25 cellular contexts compared by ENCODE assay signal in the genomic region with DNA sequence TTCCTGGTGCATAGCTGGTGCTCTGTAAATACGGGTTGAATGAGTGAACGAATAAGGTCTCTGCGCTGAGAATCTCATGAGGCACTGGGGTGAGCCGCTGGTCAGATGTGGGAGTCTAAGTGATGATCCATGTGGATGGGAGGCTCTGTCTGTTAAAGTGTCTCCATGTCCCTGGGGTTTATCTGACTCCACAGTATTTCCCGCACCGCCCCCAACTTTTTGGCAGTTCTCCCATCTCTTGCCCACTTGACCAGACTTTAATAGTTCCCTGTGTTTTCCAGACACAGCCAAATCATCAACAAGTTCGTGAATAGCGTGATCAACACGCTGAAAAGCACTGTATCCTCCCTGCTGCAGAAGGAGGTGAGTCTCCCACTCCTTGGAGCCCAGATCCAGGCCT. TPM values are rescaled to one million over a fixed set of nuclear protein-coding genes. Genes with fewer than 3 reads are reported as not detected.
DNase-seq lines count a peak whose midpoint lies in the region; ATAC-seq, FAIRE-seq and TF ChIP-seq lines count a peak whose summit lies in the region.
"Had no signal": no experiment of that assay in that cellular context is flagged by ENCODE, and none has a peak within 500 bp of the region (broad histone marks: within the 10 kb centered on the region; RNA-seq: fewer than 3 reads in every experiment).

No MANE protein-coding gene starts in this region.

- no peak for TF ChIP-seq RAD21 in HepG2 (CRISPR knock-in tag; IDR thresholded peaks at IDR 0.05)

- H3K9me3 Mint-ChIP-seq in stimulated activated naive CD8-positive, alpha-beta T cell treated with anti-CD3 and anti-CD28 coated beads, Interleukin-15, amount 100 ng/mL, for 72 hours = no peaks in the 10 kb centered on the region
- H3K9me3 Mint-ChIP-seq: CD4-positive, alpha-beta memory T cell; T-cell had no signal

- peaks cover 8% of the 10 kb centered on the region for H3K4me1 ChIP-seq in HepG2 (ENCODE audit: insufficient read depth, low read length)
- no peaks in the 10 kb centered on the region for H3K4me1 ChIP-seq in right lobe of liver
- H3K4me1 ChIP-seq in thyroid gland = peaks cover 17 to 23% of the 10 kb centered on the region in 2 donors

- no TSS peak for BruUV-seq in HepG2 (replicated peaks; lab: Mats Ljungman, UMichigan)

- DNase-seq in HepG2 (ENCODE audit: low spot score) = no peak
- DNase-seq in right lobe of liver = no peak
- peak; percentile 21 for DNase-seq in NCI-H1105 (lab: John Stamatoyannopoulos, UW)
- peak; percentile 39 for DNase-seq in kidney glomerular epithelial cell (lab: John Stamatoyannopoulos, UW)
- DNase-seq in thyroid gland = peak; percentile 56 to 65
- DNase-seq in activated naive CD4-positive, alpha-beta T cell treated with anti-CD3 and anti-CD28 coated beads, Interleukin-2, amount 50 U/mL, for 16 hours = no peak
- no peak for DNase-seq in stimulated activated CD4-positive, alpha-beta T cell treated with anti-CD3 and anti-CD28 coated beads, Interleukin-2, amount 100 ng/mL, for 24 hours
- no peak for DNase-seq in stimulated activated naive CD8-positive, alpha-beta T cell treated with anti-CD3 and anti-CD28 coated beads, Interleukin-15, amount 100 ng/mL, for 72 hours
- DNase-seq: AML-193; C1 segment of cervical spinal cord; CD4-positive, alpha-beta memory T cell; GM23248; HCEC 1CT; NCI-H1048; NCI-H146; NCI-H1930; NCI-H2107; NCI-H446; NCI-H774; RPMI8226; SHP77; T-cell had no signal

- H3K79me2 ChIP-seq in HepG2 (ENCODE audit: insufficient read depth, low read length) = no peaks in the 10 kb centered on the region

- no peak overlapping the region for H3K27ac ChIP-seq in HepG2 (ENCODE audit: extremely low read length, insufficient read depth, low read length)
- H3K27ac ChIP-seq in right lobe of liver = no peak overlapping the region
- peak overlapping the region; percentile 48 to 76 (median 68) for H3K27ac ChIP-seq in thyroid gland
- H3K27ac ChIP-seq: GM23248, HL-60 had no signal

- CTCF ChIA-PET in HepG2 (lab: Yijun Ruan, JAX; ENCODE audit: low intra/inter-chr PET ratio, low total read pairs) = no interaction called here

- intact Hi-C loops in HepG2 (cut with micrococcal nuclease; ENCODE audit: unreplicated experiment) = no loop called here
- intact Hi-C loops in right lobe of liver (cut with DNase I) = no loop called here
- intact Hi-C loops in thyroid gland (cut with DNase I) = no loop called here

- H3K27ac Mint-ChIP-seq in stimulated activated naive CD8-positive, alpha-beta T cell treated with anti-CD3 and anti-CD28 coated beads, Interleukin-15, amount 100 ng/mL, for 72 hours = no peak overlapping the region
- H3K27ac Mint-ChIP-seq: CD4-positive, alpha-beta memory T cell; T-cell had no signal

- no peak for TF ChIP-seq POLR2A in HepG2 (IDR thresholded peaks at IDR 0.05; ENCODE audit: insufficient read depth in 1 of 2, low read depth in 2 of 2, low read length in 2 of 2)
- TF ChIP-seq POLR2A in right lobe of liver (IDR thresholded peaks at IDR 0.05) = no peak
- TF ChIP-seq POLR2A in thyroid gland (IDR thresholded peaks at IDR 0.05) = no peak

- TF ChIP-seq EP300 in HepG2 (IDR thresholded peaks at IDR 0.05; ENCODE audit: low read depth in 2 of 2, low read length in 2 of 2) (no peak), HepG2 (CRISPR knock-in tag; IDR thresholded peaks at IDR 0.05; ENCODE audit: borderline replicate concordance) (no peak)

- H2AFZ ChIP-seq in HepG2 (ENCODE audit: low read length) = no peak overlapping the region
- H2AFZ ChIP-seq: GM23248 had no signal

- in situ Hi-C loops in HepG2 (cut with HindIII; ENCODE audit: extremely low pct_ligation_motif_present, low pct_unique_long_range_greater_than_20kb) = no loop called here

- no peak overlapping the region for H3K4me3 ChIP-seq in HepG2 (replicated peaks in 1 of 3; ENCODE audit: insufficient read depth in 1 of 3, low read depth in 2 of 3, low read length in 3 of 3)
- H3K4me3 ChIP-seq in right lobe of liver = no peak overlapping the region
- H3K4me3 ChIP-seq in thyroid gland (replicated peaks in 1 of 3) = no peak overlapping the region
- H3K4me3 ChIP-seq: GM23248 had no signal

- H3K27me3 Mint-ChIP-seq in stimulated activated naive CD8-positive, alpha-beta T cell treated with anti-CD3 and anti-CD28 coated beads, Interleukin-15, amount 100 ng/mL, for 72 hours = no peaks in the 10 kb centered on the region
- H3K27me3 Mint-ChIP-seq: T-cell had no signal

- no peak overlapping the region for H3K9ac ChIP-seq in HepG2 (ENCODE audit: insufficient read depth, low read depth, low read length)
- H3K9ac ChIP-seq: GM23248 had no signal

- TF ChIP-seq CTCF in HepG2 (CRISPR knock-in tag; IDR thresholded peaks at IDR 0.05) = no peak
- TF ChIP-seq CTCF in right lobe of liver (IDR thresholded peaks at IDR 0.05) = no peak
- no peak for TF ChIP-seq CTCF in thyroid gland (IDR thresholded peaks at IDR 0.05)

- H4K20me1 ChIP-seq in HepG2 (ENCODE audit: insufficient read depth, low read length) = no peaks in the 10 kb centered on the region

- POLR2A ChIA-PET in HepG2 (lab: Yijun Ruan, JAX) = no interaction called here

- peaks cover 2 to 22% of the 10 kb centered on the region in 2 experiments; a peak in 2 of 5 replicates for H3K27me3 ChIP-seq in HepG2 (ENCODE audit: control insufficient read depth in 1 of 2, insufficient read depth in 2 of 2, low read length in 2 of 2)
- H3K27me3 ChIP-seq in right lobe of liver = no peaks in the 10 kb centered on the region
- no peaks in the 10 kb centered on the region for H3K27me3 ChIP-seq in thyroid gland

- no peak for FAIRE-seq in HepG2 (lab: Jason Lieb, UNC)
- FAIRE-seq: A204.1 had no signal

- H3K4me1 Mint-ChIP-seq in stimulated activated naive CD8-positive, alpha-beta T cell treated with anti-CD3 and anti-CD28 coated beads, Interleukin-15, amount 100 ng/mL, for 72 hours = no peaks in the 10 kb centered on the region
- H3K4me1 Mint-ChIP-seq: CD4-positive, alpha-beta memory T cell; T-cell had no signal

- no peaks in the 10 kb centered on the region for H3K36me3 ChIP-seq in HepG2 (replicated peaks in 1 of 2; ENCODE audit: control insufficient read depth in 1 of 2, insufficient read depth in 2 of 2, low read length in 2 of 2)
- H3K36me3 ChIP-seq in right lobe of liver = no peaks in the 10 kb centered on the region
- H3K36me3 ChIP-seq in thyroid gland = no peaks in the 10 kb centered on the region

- H3K9me3 ChIP-seq in HepG2 (ENCODE audit: low read length) (no peaks in the 10 kb centered on the region), right lobe of liver (no peaks in the 10 kb centered on the region), thyroid gland (no peaks in the 10 kb centered on the region)

- no peak for ATAC-seq in HepG2
- no peak for ATAC-seq in right lobe of liver
- no peak for ATAC-seq in stimulated activated naive CD8-positive, alpha-beta T cell treated with anti-CD3 and anti-CD28 coated beads, Interleukin-15, amount 100 ng/mL, for 72 hours
- ATAC-seq: T-cell had no signal

- H3K4me3 Mint-ChIP-seq in stimulated activated naive CD8-positive, alpha-beta T cell treated with anti-CD3 and anti-CD28 coated beads, Interleukin-15, amount 100 ng/mL, for 72 hours = no peak overlapping the region
- H3K4me3 Mint-ChIP-seq: CD4-positive, alpha-beta memory T cell; T-cell had no signal

- 54% methylated on average over 9 of the region's 9 CpGs for WGBS in HepG2 (ENCODE audit: low lambda C conversion rate)
- 89% methylated on average over 3 of the region's 9 CpGs for WGBS in right lobe of liver (ENCODE audit: insufficient coverage, low coverage, low lambda C conversion rate, missing lambda C conversion rate)
- 52 to 58% methylated on average over 9 of the region's 9 CpGs for WGBS in thyroid gland, 2 donors

- H3K4me2 ChIP-seq in HepG2 (ENCODE audit: low read depth, low read length) = no peak overlapping the region

RNA-seq across cellular contexts. Expression of a gene that starts 9.9 kb away (rescaled TPM):
- total RNA-seq in HepG2 (2016; rRNA removed; fragmentation: Illumina TruSeq; extraction: Trizol) (not detected in 2 replicates), right lobe of liver (not detected), thyroid gland (not detected)
- not detected in 2 replicates for total RNA-seq in HepG2 (2016; cell fraction: cytosol; rRNA removed; fragmentation: Illumina TruSeq; extraction: Trizol; ENCODE audit: low read depth)
- total RNA-seq in HepG2 (2016; cell fraction: insoluble cytoplasmic fraction; rRNA removed; fragmentation: Illumina TruSeq; extraction: Trizol) = not detected in 2 replicates
- not detected in 2 replicates for total RNA-seq in HepG2 (2016; cell fraction: membrane; rRNA removed; fragmentation: Illumina TruSeq; extraction: Trizol)
- total RNA-seq in HepG2 (2016; cell fraction: nucleus; rRNA removed; fragmentation: Illumina TruSeq; extraction: Trizol) = not detected in 2 replicates
- not detected in 2 replicates for polyA plus RNA-seq in HepG2 (2011; rRNA removed)
- polyA plus RNA-seq in HepG2 (2011; cell fraction: cytosol; rRNA removed) = not detected in 2 replicates
- not detected in 2 replicates for polyA plus RNA-seq in HepG2 (2011; cell fraction: nucleus; rRNA removed)
- not detected in 2 replicates for polyA plus RNA-seq in HepG2 (2012)
- not detected in 2 replicates for polyA plus RNA-seq in HepG2 (2016; cell fraction: cytosol; fragmentation: Illumina TruSeq; extraction: Trizol; ENCODE audit: low read depth)
- polyA plus RNA-seq in HepG2 (2016; cell fraction: insoluble cytoplasmic fraction; fragmentation: Illumina TruSeq; extraction: Trizol; ENCODE audit: low read depth) = not detected in 2 replicates
- polyA plus RNA-seq in HepG2 (2016; cell fraction: membrane; fragmentation: Illumina TruSeq; extraction: Trizol; ENCODE audit: low read depth) = not detected in 2 replicates
- polyA plus RNA-seq in HepG2 (2016; cell fraction: nucleus; fragmentation: Illumina TruSeq; extraction: Trizol; ENCODE audit: insufficient read depth, low read depth) = not detected in 2 replicates
- polyA minus RNA-seq in HepG2 (2011; rRNA and poly(A)+ RNA removed; ENCODE audit: low replicate concordance) = not detected in 2 replicates
- not detected in 2 replicates for polyA minus RNA-seq in HepG2 (2011; cell fraction: cytosol; rRNA and poly(A)+ RNA removed)
- polyA minus RNA-seq in HepG2 (2011; cell fraction: nucleus; rRNA and poly(A)+ RNA removed) = not detected in 2 replicates
- total RNA-seq: CD4-positive, alpha-beta memory T cell; GM23248; SK-MEL-5; T-cell had no signal
- polyA plus RNA-seq: CD4-positive, alpha-beta memory T cell; GM23248 had no signal

RNA-seq across cellular contexts. Expression of a gene that starts 39.3 kb away (rescaled TPM):
- total RNA-seq in HepG2 (2016; rRNA removed; fragmentation: Illumina TruSeq; extraction: Trizol) (not detected in 2 replicates), right lobe of liver (not detected), thyroid gland (not detected)
- total RNA-seq in HepG2 (2016; cell fraction: cytosol; rRNA removed; fragmentation: Illumina TruSeq; extraction: Trizol; ENCODE audit: low read depth) = not detected in 2 replicates
- not detected in 2 replicates for total RNA-seq in HepG2 (2016; cell fraction: insoluble cytoplasmic fraction; rRNA removed; fragmentation: Illumina TruSeq; extraction: Trizol)
- total RNA-seq in HepG2 (2016; cell fraction: membrane; rRNA removed; fragmentation: Illumina TruSeq; extraction: Trizol) = not detected in 2 replicates
- total RNA-seq in HepG2 (2016; cell fraction: nucleus; rRNA removed; fragmentation: Illumina TruSeq; extraction: Trizol) = not detected in 2 replicates
- not detected in 2 replicates for polyA plus RNA-seq in HepG2 (2011; rRNA removed)
- not detected in 2 replicates for polyA plus RNA-seq in HepG2 (2011; cell fraction: cytosol; rRNA removed)
- not detected in 2 replicates for polyA plus RNA-seq in HepG2 (2011; cell fraction: nucleus; rRNA removed)
- polyA plus RNA-seq in HepG2 (2012) = not detected in 2 replicates
- polyA plus RNA-seq in HepG2 (2016; cell fraction: cytosol; fragmentation: Illumina TruSeq; extraction: Trizol; ENCODE audit: low read depth) = not detected in 2 replicates
- not detected in 2 replicates for polyA plus RNA-seq in HepG2 (2016; cell fraction: insoluble cytoplasmic fraction; fragmentation: Illumina TruSeq; extraction: Trizol; ENCODE audit: low read depth)
- polyA plus RNA-seq in HepG2 (2016; cell fraction: membrane; fragmentation: Illumina TruSeq; extraction: Trizol; ENCODE audit: low read depth) = not detected in 2 replicates
- not detected in 2 replicates for polyA plus RNA-seq in HepG2 (2016; cell fraction: nucleus; fragmentation: Illumina TruSeq; extraction: Trizol; ENCODE audit: insufficient read depth, low read depth)
- polyA minus RNA-seq in HepG2 (2011; rRNA and poly(A)+ RNA removed; ENCODE audit: low replicate concordance) = not detected in 2 replicates
- not detected in 2 replicates for polyA minus RNA-seq in HepG2 (2011; cell fraction: cytosol; rRNA and poly(A)+ RNA removed)
- not detected in 2 replicates for polyA minus RNA-seq in HepG2 (2011; cell fraction: nucleus; rRNA and poly(A)+ RNA removed)
- total RNA-seq: CD4-positive, alpha-beta memory T cell; GM23248; SK-MEL-5; T-cell had no signal
- polyA plus RNA-seq: CD4-positive, alpha-beta memory T cell; GM23248 had no signal

RNA-seq across cellular contexts. Expression of a gene that starts 57.9 kb away (rescaled TPM):
- total RNA-seq in HepG2 (2016; rRNA removed; fragmentation: Illumina TruSeq; extraction: Trizol) = not detected in 2 replicates
- total RNA-seq in HepG2 (2016; cell fraction: cytosol; rRNA removed; fragmentation: Illumina TruSeq; extraction: Trizol; ENCODE audit: low read depth) = not detected in 2 replicates
- total RNA-seq in HepG2 (2016; cell fraction: insoluble cytoplasmic fraction; rRNA removed; fragmentation: Illumina TruSeq; extraction: Trizol) = not detected in 2 replicates
- total RNA-seq in HepG2 (2016; cell fraction: membrane; rRNA removed; fragmentation: Illumina TruSeq; extraction: Trizol) = not detected in 2 replicates
- total RNA-seq in HepG2 (2016; cell fraction: nucleus; rRNA removed; fragmentation: Illumina TruSeq; extraction: Trizol) = not detected in 2 replicates
- polyA plus RNA-seq in HepG2 (2011; rRNA removed) = not detected in 2 replicates
- polyA plus RNA-seq in HepG2 (2011; cell fraction: cytosol; rRNA removed) = not detected in 2 replicates
- not detected in 2 replicates for polyA plus RNA-seq in HepG2 (2011; cell fraction: nucleus; rRNA removed)
- not detected in 2 replicates for polyA plus RNA-seq in HepG2 (2012)
- not detected in 2 replicates for polyA plus RNA-seq in HepG2 (2016; cell fraction: cytosol; fragmentation: Illumina TruSeq; extraction: Trizol; ENCODE audit: low read depth)
- not detected in 2 replicates for polyA plus RNA-seq in HepG2 (2016; cell fraction: insoluble cytoplasmic fraction; fragmentation: Illumina TruSeq; extraction: Trizol; ENCODE audit: low read depth)
- polyA plus RNA-seq in HepG2 (2016; cell fraction: membrane; fragmentation: Illumina TruSeq; extraction: Trizol; ENCODE audit: low read depth) = not detected in 2 replicates
- polyA plus RNA-seq in HepG2 (2016; cell fraction: nucleus; fragmentation: Illumina TruSeq; extraction: Trizol; ENCODE audit: insufficient read depth, low read depth) = not detected in 2 replicates
- polyA minus RNA-seq in HepG2 (2011; rRNA and poly(A)+ RNA removed; ENCODE audit: low replicate concordance) = not detected in 2 replicates
- not detected in 2 replicates for polyA minus RNA-seq in HepG2 (2011; cell fraction: cytosol; rRNA and poly(A)+ RNA removed)
- not detected in 2 replicates for polyA minus RNA-seq in HepG2 (2011; cell fraction: nucleus; rRNA and poly(A)+ RNA removed)
- total RNA-seq in right lobe of liver = not detected
- not detected for total RNA-seq in thyroid gland
- total RNA-seq: CD4-positive, alpha-beta memory T cell; GM23248; SK-MEL-5; T-cell had no signal
- polyA plus RNA-seq: CD4-positive, alpha-beta memory T cell; GM23248 had no signal

Comparison
In these comparisons a context has a peak if more than half of its experiments do, and no peak if none do; other contexts are left out.
1. DNase-seq: peak in NCI-H1105 (single experiment), kidney glomerular epithelial cell (single experiment) and thyroid gland (2 of 2); none in HepG2 (single experiment), right lobe of liver (0 of 3), activated naive CD4-positive, alpha-beta T cell treated with anti-CD3 and anti-CD28 coated beads, Interleukin-2, amount 50 U/mL, for 16 hours (single experiment), stimulated activated CD4-positive, alpha-beta T cell treated with anti-CD3 and anti-CD28 coated beads, Interleukin-2, amount 100 ng/mL, for 24 hours (0 of 2) and stimulated activated naive CD8-positive, alpha-beta T cell treated with anti-CD3 and anti-CD28 coated beads, Interleukin-15, amount 100 ng/mL, for 72 hours (0 of 2).
2. H3K27ac ChIP-seq: peak in thyroid gland (3 of 3); none in HepG2 (single experiment) and right lobe of liver (0 of 3).